ENCODE assay signal across 8 cellular contexts in the genomic region with DNA sequence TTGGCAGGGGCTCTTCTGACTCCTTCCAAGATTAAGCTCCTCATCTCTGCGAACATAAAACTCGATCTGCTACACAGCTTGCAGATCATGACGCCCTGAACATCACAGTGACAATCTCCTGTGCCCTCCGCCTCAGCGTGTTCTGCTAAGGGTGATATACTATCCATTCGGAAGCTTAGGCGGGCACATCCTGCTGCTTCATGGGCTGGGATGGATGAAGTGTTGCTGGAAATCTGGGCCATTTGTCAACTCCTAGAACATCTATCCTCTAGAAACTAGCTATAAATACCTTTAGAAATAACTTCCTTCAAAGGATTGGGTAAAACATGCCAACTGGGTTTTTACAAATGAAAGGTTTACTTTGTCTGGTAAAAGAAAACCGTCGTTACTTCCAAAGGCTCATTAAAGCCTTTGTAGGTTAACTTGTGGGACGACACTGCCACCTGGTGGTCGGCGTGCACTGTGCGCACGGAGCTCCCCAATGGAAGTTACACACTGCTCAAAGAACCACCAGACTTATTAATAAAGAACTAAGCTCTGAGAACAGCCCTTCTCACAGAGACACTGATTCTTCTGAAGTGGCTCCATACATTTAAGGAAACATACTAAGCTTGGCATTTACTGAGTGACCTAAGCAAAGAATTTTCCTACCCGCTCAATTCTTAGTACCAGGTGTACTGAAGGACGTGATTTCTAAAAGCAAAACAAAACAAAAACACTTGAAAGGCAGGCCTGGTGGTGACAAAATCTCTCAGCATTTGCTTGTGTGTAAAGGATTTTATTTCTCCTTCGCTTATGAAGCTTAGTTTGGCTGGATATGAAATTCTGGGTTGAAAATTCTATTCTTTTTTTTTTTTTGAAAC. TPM values are rescaled to one million over a fixed set of nuclear protein-coding genes. Genes with fewer than 3 reads are reported as not detected.
DNase-seq lines count a peak whose midpoint lies in the region; ATAC-seq, FAIRE-seq and TF ChIP-seq lines count a peak whose summit lies in the region.

No MANE protein-coding gene starts in this region.

- CTCF ChIA-PET in Panc1 (lab: Charles Lee): interaction anchor here (0.5 to 1.6 kb wide), 12 partner anchors 13 to 290 kb away, joined by 3 to 10 read pairs (median 3); no protein-coding TSS in a partner anchor

- in situ Hi-C loops in Panc1 (cut with HindIII; ENCODE audit: low pct_unique_long_range_greater_than_20kb, low sequenced_read_pairs): no loop called here

- no peak overlapping the region for H3K4me3 ChIP-seq in Panc1 (ENCODE audit: low read depth in 2 of 2, low read length in 2 of 2)

- H3K36me3 Mint-ChIP-seq in activated T-cell treated with anti-CD3 and anti-CD28 coated beads, Interleukin-2, amount 50 U/mL, for 72 hours (ENCODE audit: insufficient read depth in 2 of 2): peaks cover 4 to 12% of the 10 kb centered on the region in 2 donors
- peaks cover 0 to 65% (median 8%) of the 10 kb centered on the region in 3 donors for H3K36me3 Mint-ChIP-seq in naive thymus-derived CD8-positive, alpha-beta T cell

- peak overlapping the region; percentile 34 for H3K27ac Mint-ChIP-seq in activated T-cell treated with anti-CD3 and anti-CD28 coated beads, Interleukin-2, amount 50 U/mL, for 72 hours
- H3K27ac Mint-ChIP-seq in naive thymus-derived CD8-positive, alpha-beta T cell: peak overlapping the region in 3 of 10 donors; percentile 20 to 74 (median 67)

- DNase-seq in HUDEP-2 (lab: John Stamatoyannopoulos, UW; ENCODE audit: unreplicated experiment in 76 of 76) (peak in 71 of 76 experiments; percentile 12 to 85 (median 69)), Panc1 (ENCODE audit: low read depth, low spot score) (peak; percentile 67), fibroblast of gingiva (ENCODE audit: low read depth) (peak; percentile 68)
- peak; percentile 83 to 88 for DNase-seq in activated T-cell treated with anti-CD3 and anti-CD28 coated beads, Interleukin-2, amount 50 U/mL, for 72 hours
- DNase-seq in naive thymus-derived CD8-positive, alpha-beta T cell: peak; percentile 77 to 94 (median 88)
- DNase-seq in stimulated activated CD8-positive, alpha-beta memory T cell treated with anti-CD3 and anti-CD28 coated beads, Interleukin-7, amount 100 ng/mL, for 48 hours (ENCODE audit: extremely low read depth in 1 of 2, low read depth in 1 of 2): peak; percentile 52 to 72

- H3K27me3 Mint-ChIP-seq in activated T-cell treated with anti-CD3 and anti-CD28 coated beads, Interleukin-2, amount 50 U/mL, for 72 hours (ENCODE audit: low read depth): no peaks in the 10 kb centered on the region
- H3K27me3 Mint-ChIP-seq in naive thymus-derived CD8-positive, alpha-beta T cell: no peaks in the 10 kb centered on the region

- TF ChIP-seq CTCF in Panc1 (IDR thresholded peaks at IDR 0.05): peak; percentile 87

- intact Hi-C loops in Panc1 (cut with micrococcal nuclease; ENCODE audit: unreplicated experiment): loop anchor here (1.0 to 10.0 kb wide), 2 partner anchors 144 to 275 kb away; no protein-coding TSS in a partner anchor

- H3K4me1 Mint-ChIP-seq in activated T-cell treated with anti-CD3 and anti-CD28 coated beads, Interleukin-2, amount 50 U/mL, for 72 hours (ENCODE audit: low read depth): peaks cover 4% of the 10 kb centered on the region
- peaks cover 4 to 15% (median 6%) of the 10 kb centered on the region in 4 donors for H3K4me1 Mint-ChIP-seq in naive thymus-derived CD8-positive, alpha-beta T cell

- no TSS peak for BruUV-seq in Panc1 (replicated peaks; lab: Mats Ljungman, UMichigan)

- peaks cover 3% of the 10 kb centered on the region; the same call in 1 of the 2 replicates for H3K4me1 ChIP-seq in Panc1 (ENCODE audit: control insufficient read depth, insufficient read depth, low read length)

- H3K27me3 ChIP-seq in Panc1 (ENCODE audit: control insufficient read depth, insufficient read depth, low read length): no peaks in the 10 kb centered on the region

- H3K4me3 Mint-ChIP-seq in activated T-cell treated with anti-CD3 and anti-CD28 coated beads, Interleukin-2, amount 50 U/mL, for 72 hours: no peak overlapping the region
- H3K4me3 Mint-ChIP-seq in naive thymus-derived CD8-positive, alpha-beta T cell: no peak overlapping the region

- peaks cover 0 to under 1% of the 10 kb centered on the region in 2 donors for H3K9me3 Mint-ChIP-seq in activated T-cell treated with anti-CD3 and anti-CD28 coated beads, Interleukin-2, amount 50 U/mL, for 72 hours
- H3K9me3 Mint-ChIP-seq in naive thymus-derived CD8-positive, alpha-beta T cell: no peaks in the 10 kb centered on the region

- no peaks in the 10 kb centered on the region for H3K36me3 ChIP-seq in Panc1 (ENCODE audit: control insufficient read depth, insufficient read depth, low read length)

- ATAC-seq in Panc1: peak; percentile 95
- peak; percentile 88 to 97 for ATAC-seq in activated T-cell treated with anti-CD3 and anti-CD28 coated beads, Interleukin-2, amount 50 U/mL, for 72 hours (replicated peaks in 1 of 2)
- peak; percentile 97 to 100 for ATAC-seq in naive thymus-derived CD8-positive, alpha-beta T cell
- no peak for ATAC-seq in HG03469 (IDR thresholded peaks at IDR 0.05; ENCODE audit: unreplicated experiment)

- POLR2A ChIA-PET in Panc1 (lab: Charles Lee): interaction anchor here (0.6 kb wide), 2 partner anchors 358 to 1815 kb away, joined by 3 to 7 read pairs; no protein-coding TSS in a partner anchor
- POLR2A ChIA-PET in naive thymus-derived CD8-positive, alpha-beta T cell (lab: Charles Lee): interaction anchor here (0.5 to 2.4 kb wide), 9 partner anchors 9 to 287 kb away, joined by 3 to 57 read pairs (median 6); no protein-coding TSS in a partner anchor

- FAIRE-seq in G401.6 (lab: Jason Lieb, UNC): peak; percentile 90

- peak overlapping the region; percentile 63 for H3K27ac ChIP-seq in Panc1 (ENCODE audit: low read length)

- H3K9me3 ChIP-seq in Panc1 (ENCODE audit: control insufficient read depth, insufficient read depth, low read depth, low read length): no peaks in the 10 kb centered on the region

RNA-seq across cellular contexts. Expression of a gene that starts 21.5 kb away (rescaled TPM):
- 0.15 TPM for total RNA-seq in Panc1 (2021; ENCODE audit: unreplicated experiment)
- polyA plus RNA-seq in Panc1 (2012; ENCODE audit: insufficient read length): 0.29 TPM
- 1 to 10 TPM; 6.0 to 7.2 TPM for total RNA-seq in activated T-cell treated with anti-CD3 and anti-CD28 coated beads, Interleukin-2, amount 50 U/mL, for 72 hours
- total RNA-seq in naive thymus-derived CD8-positive, alpha-beta T cell: 10 to 100 TPM; 10.1 to 11.5 TPM
- polyA plus RNA-seq in naive thymus-derived CD8-positive, alpha-beta T cell: 1 to 10 TPM; 2.1 to 5.0 (median 3.1) TPM
